In genomic region chr11:77127674-77127968, GRCh38 we compare ENCODE assay signal across 8 cellular contexts. TPM values are rescaled to one million over a fixed set of nuclear protein-coding genes. Genes with fewer than 3 reads are reported as not detected.
DNase-seq lines count a peak whose midpoint lies in the region; ATAC-seq, FAIRE-seq and TF ChIP-seq lines count a peak whose summit lies in the region.

No MANE protein-coding gene starts in this region.

- H3K79me2 ChIP-seq in keratinocyte (ENCODE audit: control insufficient read depth, insufficient read depth, low read length), result no peaks in the 10 kb centered on the region

- no peaks in the 10 kb centered on the region for H3K9me3 Mint-ChIP-seq in activated naive CD8-positive, alpha-beta T cell treated with anti-CD3 and anti-CD28 coated beads for 36 hours

- peaks cover 5% of the 10 kb centered on the region for H3K4me1 ChIP-seq in keratinocyte (ENCODE audit: control insufficient read depth, extremely low read depth, insufficient read depth, low read length)
- H3K4me1 ChIP-seq in stomach, result peaks cover 21 to 46% (median 34%) of the 10 kb centered on the region in 4 donors

- DNase-seq in NCI-H82 (lab: John Stamatoyannopoulos, UW), result peak; percentile 39
- no peak for DNase-seq in NCI-H82 treated with DMSO at 0.1 percent for 48 hours (lab: John Stamatoyannopoulos, UW; ENCODE audit: unreplicated experiment)
- DNase-seq in activated naive CD8-positive, alpha-beta T cell treated with anti-CD3 and anti-CD28 coated beads for 36 hours, result no peak
- DNase-seq in keratinocyte (ENCODE audit: low read depth, low spot score), result no peak
- DNase-seq in stomach, result no peak
- DNase-seq in effector CD8-positive, alpha-beta T cell (lab: John Stamatoyannopoulos, UW), result no peak
- no peak for DNase-seq in NCI-H2171 treated with DMSO at 0.1 percent for 48 hours (lab: John Stamatoyannopoulos, UW)

- H4K20me1 ChIP-seq in keratinocyte (ENCODE audit: control insufficient read depth, extremely low read depth, insufficient read depth, low read length), result no peaks in the 10 kb centered on the region

- TF ChIP-seq EP300 in stomach (IDR thresholded peaks at IDR 0.05), result no peak

- no peak overlapping the region for H3K27ac Mint-ChIP-seq in activated naive CD8-positive, alpha-beta T cell treated with anti-CD3 and anti-CD28 coated beads for 36 hours

- WGBS in stomach, 5 donors, result 6 to 21% (median 13%) methylated on average over 6 of the region's 6 CpGs

- intact Hi-C loops in stomach (cut with DNase I; ENCODE audit: low total_unique reads), result loop anchor here (5.0 to 10.0 kb wide), 2 partner anchors 60 to 427 kb away; no protein-coding TSS in a partner anchor

- no peak for TF ChIP-seq POLR2A in stomach (IDR thresholded peaks at IDR 0.05)

- H3K4me3 Mint-ChIP-seq in activated naive CD8-positive, alpha-beta T cell treated with anti-CD3 and anti-CD28 coated beads for 36 hours, result peak overlapping the region; percentile 64

- H3K27me3 Mint-ChIP-seq in activated naive CD8-positive, alpha-beta T cell treated with anti-CD3 and anti-CD28 coated beads for 36 hours, result peaks cover 4% of the 10 kb centered on the region

- TF ChIP-seq CTCF in keratinocyte (optimal IDR thresholded peaks at IDR 0.05 in 1 of 3, IDR thresholded peaks at IDR 0.05 in 1 of 3, conservative IDR thresholded peaks at IDR 0.05 in 1 of 3; ENCODE audit: extremely low read depth in 1 of 3, insufficient read depth in 2 of 3, low read length in 3 of 3) (no peak), stomach (IDR thresholded peaks at IDR 0.05) (no peak)

- H3K4me3 ChIP-seq in keratinocyte (ENCODE audit: control insufficient read depth in 2 of 3, extremely low read depth in 1 of 3, insufficient read depth in 2 of 3, low read depth in 1 of 3, low read length in 3 of 3) (peak overlapping the region in 2 of 3 experiments; percentile 11 to 58), stomach (peak overlapping the region; percentile 37 to 45 (median 43))

- FAIRE-seq in keratinocyte (lab: Jason Lieb, UNC), result no peak

- dilution Hi-C loops in keratinocyte (cut with MboI; ENCODE audit: extremely low pct_ligation_motif_present, low sequenced_read_pairs), result no loop called here

- no peaks in the 10 kb centered on the region for H3K27me3 ChIP-seq in keratinocyte (ENCODE audit: control insufficient read depth, extremely low read depth, insufficient read depth, low read length)
- peaks cover 0 to 13% (median 0%) of the 10 kb centered on the region in 3 donors for H3K27me3 ChIP-seq in stomach

- H3K27ac ChIP-seq in keratinocyte (ENCODE audit: control insufficient read depth, insufficient read depth, low read length) (no peak overlapping the region), stomach (peak overlapping the region in 2 of 5 donors; percentile 3 to 5)

- peak overlapping the region; percentile 71 for H3K4me2 ChIP-seq in keratinocyte (ENCODE audit: control insufficient read depth, extremely low read depth, insufficient read depth, low read depth, low read length)

- no peaks in the 10 kb centered on the region for H3K9me1 ChIP-seq in keratinocyte (ENCODE audit: control insufficient read depth, extremely low read depth, insufficient read depth, low read length)

- H3K9me3 ChIP-seq in keratinocyte (ENCODE audit: control insufficient read depth, low read depth, low read length) (no peaks in the 10 kb centered on the region), stomach (no peaks in the 10 kb centered on the region)

- no peak overlapping the region for H3K9ac ChIP-seq in keratinocyte (ENCODE audit: control insufficient read depth, extremely low read depth, insufficient read depth, low read length)

- peak overlapping the region; percentile 3 for H2AFZ ChIP-seq in keratinocyte (ENCODE audit: control insufficient read depth, low read length)

- peaks cover 5% of the 10 kb centered on the region for H3K4me1 Mint-ChIP-seq in activated naive CD8-positive, alpha-beta T cell treated with anti-CD3 and anti-CD28 coated beads for 36 hours

- ATAC-seq in HG02885 (IDR thresholded peaks at IDR 0.05; ENCODE audit: poor library complexity, unreplicated experiment), result no peak

- H3K36me3 ChIP-seq in keratinocyte (ENCODE audit: control insufficient read depth in 2 of 2, extremely low read depth in 1 of 2, insufficient read depth in 2 of 2, low read length in 2 of 2), result no peaks in the 10 kb centered on the region
- peaks cover 15 to 31% (median 20%) of the 10 kb centered on the region in 4 donors for H3K36me3 ChIP-seq in stomach

- H3K36me3 Mint-ChIP-seq in activated naive CD8-positive, alpha-beta T cell treated with anti-CD3 and anti-CD28 coated beads for 36 hours, result no peaks in the 10 kb centered on the region

RNA-seq across cellular contexts. Expression of gene MYO7A, which starts 0.4 kb away (rescaled TPM):
- under 1 TPM; 0.06 to 0.16 TPM for total RNA-seq in activated naive CD8-positive, alpha-beta T cell treated with anti-CD3 and anti-CD28 coated beads for 36 hours
- 0.75 to 1.1 TPM (median 0.91 TPM) in 3 replicates for polyA plus RNA-seq in keratinocyte
- not detected for polyA plus RNA-seq in keratinocyte (2011; ENCODE audit: low read depth)
- polyA plus RNA-seq in keratinocyte (2011; cell fraction: cytosol; rRNA removed), result 0.66 and 0.69 TPM in 2 replicates
- polyA plus RNA-seq in keratinocyte (2011; cell fraction: nucleus; rRNA removed), result 2.9 and 3.4 TPM in 2 replicates
- 0.16 and 0.94 TPM in 2 replicates for polyA plus RNA-seq in keratinocyte (2012; ENCODE audit: low replicate concordance)
- polyA minus RNA-seq in keratinocyte, result 0.66 to 1.3 TPM (median 0.67 TPM) in 3 replicates
- polyA minus RNA-seq in keratinocyte (2011; cell fraction: cytosol; rRNA and poly(A)+ RNA removed), result not detected
- polyA minus RNA-seq in keratinocyte (2011; cell fraction: nucleus; rRNA and poly(A)+ RNA removed), result 0.63 and 0.70 TPM in 2 replicates
- 10 to 100 TPM in 1 of 5 donors, 1 to 10 TPM in 4; 2.6 to 29.2 (median 4.8) TPM for total RNA-seq in stomach
- polyA plus RNA-seq in stomach, result 1 to 10 TPM; 1.4 to 4.0 (median 2.3) TPM

RNA-seq across cellular contexts. Expression of gene OMP, which starts 25.0 kb away (rescaled TPM):
- not detected for total RNA-seq in activated naive CD8-positive, alpha-beta T cell treated with anti-CD3 and anti-CD28 coated beads for 36 hours
- polyA plus RNA-seq in keratinocyte (not detected in 3 replicates), stomach (1 to 10 TPM in 1 of 3 donors, not detected in 2; 1.1 TPM)
- not detected for polyA plus RNA-seq in keratinocyte (2011; ENCODE audit: low read depth)
- polyA plus RNA-seq in keratinocyte (2011; cell fraction: cytosol; rRNA removed), result not detected in 2 replicates
- not detected in 2 replicates for polyA plus RNA-seq in keratinocyte (2011; cell fraction: nucleus; rRNA removed)
- polyA plus RNA-seq in keratinocyte (2012; ENCODE audit: low replicate concordance), result not detected in 2 replicates
- polyA minus RNA-seq in keratinocyte, result 0.53 TPM in 1 of 3 replicates, not detected in the others
- not detected for polyA minus RNA-seq in keratinocyte (2011; cell fraction: cytosol; rRNA and poly(A)+ RNA removed)
- not detected in 2 replicates for polyA minus RNA-seq in keratinocyte (2011; cell fraction: nucleus; rRNA and poly(A)+ RNA removed)
- 10 to 100 TPM in 3 of 5 donors, 1 to 10 TPM in 1, not detected in 1; 2.6 to 63.7 (median 28.3) TPM for total RNA-seq in stomach
